ENCODE assay signal across 9 cellular contexts in genomic region chr12:29519585-29520182, GRCh38.
DNase-seq lines count a peak whose midpoint lies in the region; ATAC-seq, FAIRE-seq and TF ChIP-seq lines count a peak whose summit lies in the region.
"Had no signal": no experiment of that assay in that cellular context is flagged by ENCODE, and none has a peak within 500 bp of the region (broad histone marks: within the 10 kb centered on the region; RNA-seq: fewer than 3 reads in every experiment).

No MANE protein-coding gene starts in this region.

- H3K4me3 ChIP-seq in cardiac fibroblast (replicated peaks in 1 of 2; ENCODE audit: low read depth in 2 of 2, low read length in 2 of 2), result no peak overlapping the region
- H3K4me3 ChIP-seq: BLaER1 had no signal

- no peak for TF ChIP-seq POLR2A in H54 (IDR thresholded peaks at IDR 0.05; ENCODE audit: low read depth, low read length)

- FAIRE-seq in H54 (lab: Jason Lieb, UNC), result peak; percentile 30

- TF ChIP-seq CTCF in cardiac fibroblast (IDR thresholded peaks at IDR 0.05; ENCODE audit: low read depth, low read length), result peak; percentile 42

- no peak for ATAC-seq in HG02798 (IDR thresholded peaks at IDR 0.05; ENCODE audit: poor library complexity, unreplicated experiment)

- DNase-seq in NCI-H1092 treated with DMSO at 0.1 percent for 48 hours (lab: John Stamatoyannopoulos, UW) (peak; percentile 20), NCI-H1092 (lab: John Stamatoyannopoulos, UW) (no peak), H54 (ENCODE audit: insufficient read length, low spot score) (no peak), NOMO-1 treated with DMSO at 0.1 percent for 48 hours (lab: John Stamatoyannopoulos, UW; ENCODE audit: unreplicated experiment) (peak; percentile 18), cardiac fibroblast (ENCODE audit: low read depth in 2 of 2) (peak; percentile 77 to 79), medulla oblongata (ENCODE audit: extremely low spot score) (peak; percentile 61), DMS153 (lab: John Stamatoyannopoulos, UW) (no peak)

Comparison
In these comparisons a context has a peak if more than half of its experiments do, and no peak if none do; other contexts are left out.
1. DNase-seq: peak in NCI-H1092 treated with DMSO at 0.1 percent for 48 hours (single experiment), NOMO-1 treated with DMSO at 0.1 percent for 48 hours (single experiment), cardiac fibroblast (2 of 2) and medulla oblongata (single experiment); none in NCI-H1092 (single experiment), H54 (single experiment) and DMS153 (single experiment).